8 cellular contexts compared by ENCODE assay signal in the genomic region with DNA sequence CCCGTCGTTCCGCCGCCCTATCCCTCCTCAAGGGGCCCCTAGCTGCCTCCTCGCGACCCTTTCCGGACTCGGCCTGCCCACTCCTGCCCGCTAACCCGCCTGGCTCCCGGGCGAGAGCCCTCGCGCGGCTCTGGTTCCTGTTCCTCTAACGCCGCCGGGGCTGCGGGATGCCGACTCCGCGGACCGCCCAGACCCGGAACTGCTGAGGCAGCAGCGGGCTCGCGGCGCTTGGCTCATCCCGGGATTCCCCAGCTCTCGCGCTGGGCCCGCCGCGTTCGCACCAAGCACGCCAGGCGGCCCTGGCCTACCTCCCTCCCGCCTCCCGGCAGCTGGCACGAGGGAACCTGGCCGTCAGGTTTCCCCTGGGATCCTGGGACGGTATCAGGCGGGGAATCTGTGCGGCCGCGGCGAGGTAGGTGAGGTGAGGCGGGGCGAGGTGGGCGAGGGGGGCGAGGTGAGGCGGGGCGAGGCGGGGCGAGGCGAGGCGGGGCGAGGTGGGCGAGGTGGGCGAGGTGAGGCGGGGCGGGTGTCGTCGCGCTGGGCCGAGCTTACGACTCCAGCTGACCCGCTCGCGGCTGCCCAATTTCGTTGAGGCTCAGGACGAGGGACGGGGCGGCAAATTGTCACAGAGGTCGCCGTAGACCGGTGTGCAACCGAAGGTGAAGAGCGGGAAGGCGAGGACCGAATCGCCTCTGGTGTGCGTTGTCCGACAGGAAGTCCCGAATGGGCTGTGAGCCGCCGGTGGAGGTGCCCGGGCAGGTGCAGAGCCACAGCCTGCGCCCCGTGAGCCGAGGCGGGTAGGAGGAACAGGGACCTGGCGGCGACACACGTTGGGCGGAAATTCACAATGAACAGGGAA. TPM values are rescaled to one million over a fixed set of nuclear protein-coding genes. Genes with fewer than 3 reads are reported as not detected.
DNase-seq lines count a peak whose midpoint lies in the region; ATAC-seq, FAIRE-seq and TF ChIP-seq lines count a peak whose summit lies in the region.

TSS of gene CCDC122 (minus strand) at position 418 of the 859 bp plus-strand sequence. CDS start 10,364 bp downstream, outside the sequence.
TSS of gene LACC1 (plus strand) at position 582 of the 859 bp plus-strand sequence. CDS start 1,082 bp downstream, outside the sequence.

- dilution Hi-C loops in endothelial cell of umbilical vein (cut with MboI; ENCODE audit: extremely low pct_ligation_motif_present, low sequenced_read_pairs) = no loop called here

- no peaks in the 10 kb centered on the region for H3K9me1 ChIP-seq in endothelial cell of umbilical vein (replicated peaks; ENCODE audit: control insufficient read depth, extremely low read depth, insufficient read depth, low read length)

- H3K79me2 ChIP-seq in endothelial cell of umbilical vein (ENCODE audit: control insufficient read depth, insufficient read depth, low read length) = no peaks in the 10 kb centered on the region

- H4K20me1 ChIP-seq in endothelial cell of umbilical vein (replicated peaks; ENCODE audit: control insufficient read depth, extremely low read depth, insufficient read depth, low read length) = peaks cover 2% of the 10 kb centered on the region

- CTCF ChIA-PET in endothelial cell of umbilical vein (lab: Charles Lee) = interaction anchor here (1.0 to 3.1 kb wide), 8 partner anchors 9 to 855 kb away, joined by 3 to 11 read pairs (median 6); no protein-coding TSS in a partner anchor

- H3K36me3 ChIP-seq in endothelial cell of umbilical vein (ENCODE audit: control insufficient read depth in 2 of 2, extremely low read depth in 1 of 2, insufficient read depth in 2 of 2, low read length in 2 of 2) = no peaks in the 10 kb centered on the region

- intact Hi-C loops in endothelial cell of umbilical vein (cut with micrococcal nuclease) = loop anchor here (10.0 kb wide), 1 partner anchor 515 kb away; no protein-coding TSS in a partner anchor

- DNase-seq in AG08395 (ENCODE audit: low spot score) (peak; percentile 87), NCI-H774 (lab: John Stamatoyannopoulos, UW) (peak; percentile 39), endothelial cell of umbilical vein (ENCODE audit: low read depth, low spot score) (peak; percentile 79), midbrain (lab: John Stamatoyannopoulos, UW) (peak; percentile 71)
- peak; percentile 88 for DNase-seq in activated CD8-positive, alpha-beta memory T cell treated with anti-CD3 and anti-CD28 coated beads, Interleukin-2, amount 50 U/mL, for 48 hours
- peak; percentile 69 for DNase-seq in stimulated activated CD8-positive, alpha-beta memory T cell treated with anti-CD3 and anti-CD28 coated beads, Interleukin-2, amount 100 ng/mL, for 48 hours (ENCODE audit: low read depth in 2 of 2)

- H3K4me2 ChIP-seq in endothelial cell of umbilical vein (ENCODE audit: insufficient read depth, low read length) = peak within 1 kb of the TSS; percentile 91

- peak within 1 kb of the TSS; percentile 71 to 92 (median 76) for H3K4me3 ChIP-seq in endothelial cell of umbilical vein (replicated peaks in 1 of 3; ENCODE audit: insufficient read depth in 1 of 3, low read depth in 1 of 3, low read length in 3 of 3)

- no peaks in the 10 kb centered on the region for H3K27me3 ChIP-seq in endothelial cell of umbilical vein (ENCODE audit: control insufficient read depth in 2 of 2, insufficient read depth in 2 of 2, low read length in 2 of 2)

- peak within 1 kb of the TSS; percentile 98 for H3K9ac ChIP-seq in endothelial cell of umbilical vein (replicated peaks; ENCODE audit: extremely low read depth, insufficient read depth, low read length)

- H3K4me1 ChIP-seq in endothelial cell of umbilical vein (ENCODE audit: control insufficient read depth, extremely low read depth, insufficient read depth, low read length) = peaks cover 11% of the 10 kb centered on the region

- POLR2A ChIA-PET in endothelial cell of umbilical vein (lab: Charles Lee) = interaction anchor here (1.2 kb wide), 2 partner anchors 557 to 887 kb away, joined by 3 read pairs; partner anchors contain the start of gene EPSTI1

- no TSS peak for BruUV-seq in endothelial cell of umbilical vein (replicated peaks; lab: Mats Ljungman, UMichigan)

- H2AFZ ChIP-seq in endothelial cell of umbilical vein (ENCODE audit: low read depth, low read length) = peak within 1 kb of the TSS; percentile 100

- ATAC-seq in GM18517 (IDR thresholded peaks at IDR 0.05; ENCODE audit: unreplicated experiment) = peak; percentile 54
- peak; percentile 73 for ATAC-seq in HG02981 (IDR thresholded peaks at IDR 0.05; ENCODE audit: unreplicated experiment)

- peak within 1 kb of the TSS; percentile 90 for H3K27ac ChIP-seq in endothelial cell of umbilical vein (ENCODE audit: insufficient read depth, low read depth, low read length)

- TF ChIP-seq CTCF in endothelial cell of umbilical vein (IDR thresholded peaks at IDR 0.05; ENCODE audit: extremely low read depth in 1 of 2, insufficient read depth in 1 of 2, low read depth in 1 of 2, low read length in 2 of 2) = no peak

- H3K9me3 ChIP-seq in endothelial cell of umbilical vein (replicated peaks; ENCODE audit: control insufficient read depth, insufficient read depth, low read length) = no peaks in the 10 kb centered on the region

- FAIRE-seq in endothelial cell of umbilical vein (lab: Jason Lieb, UNC) = no peak

- peak; percentile 74 for TF ChIP-seq POLR2A in endothelial cell of umbilical vein (IDR thresholded peaks at IDR 0.05; ENCODE audit: low read depth, low read length)

TF ChIP-seq in endothelial cell of umbilical vein, 7 proteins besides CTCF, POLR2A, EP300 and RAD21:
- TF ChIP-seq MAX (IDR thresholded peaks at IDR 0.05; ENCODE audit: insufficient read depth, insufficient read length) = peak; percentile 95
- peak; percentile 81 for TF ChIP-seq POLR2AphosphoS5 (IDR thresholded peaks at IDR 0.05; ENCODE audit: insufficient read depth, low read depth, low read length)
- TF ChIP-seq GATA2 (IDR thresholded peaks at IDR 0.05; ENCODE audit: insufficient read depth, insufficient read length, low read depth, low read length) = no peak
- no peak for TF ChIP-seq EZH2 (IDR thresholded peaks at IDR 0.05; ENCODE audit: borderline replicate concordance, low read depth, low read length, severe bottlenecking)

RNA-seq across cellular contexts. Expression of gene CCDC122, which starts in this region (rescaled TPM):
- 5.1 and 7.5 TPM in 2 replicates for total RNA-seq in endothelial cell of umbilical vein
- polyA plus RNA-seq in endothelial cell of umbilical vein = 0.41 and 0.57 TPM in 2 replicates
- 0.43 and 0.58 TPM in 2 replicates for polyA plus RNA-seq in endothelial cell of umbilical vein (2011; cell fraction: cytosol; rRNA removed)
- polyA plus RNA-seq in endothelial cell of umbilical vein (2011; cell fraction: nucleus; rRNA removed) = 2.1 and 2.3 TPM in 2 replicates
- 4.9 and 6.7 TPM in 2 replicates for polyA plus RNA-seq in endothelial cell of umbilical vein (2012)
- 0.63 and 3.0 TPM in 2 replicates for polyA minus RNA-seq in endothelial cell of umbilical vein
- not detected for polyA minus RNA-seq in endothelial cell of umbilical vein (2011; cell fraction: cytosol; rRNA and poly(A)+ RNA removed)
- polyA minus RNA-seq in endothelial cell of umbilical vein (2011; cell fraction: nucleus; rRNA and poly(A)+ RNA removed) = 2.2 and 4.6 TPM in 2 replicates

RNA-seq across cellular contexts. Expression of gene LACC1, which starts in this region (rescaled TPM):
- 3.8 and 4.0 TPM in 2 replicates for total RNA-seq in endothelial cell of umbilical vein
- polyA plus RNA-seq in endothelial cell of umbilical vein = 1.2 and 1.3 TPM in 2 replicates
- polyA plus RNA-seq in endothelial cell of umbilical vein (2011; cell fraction: cytosol; rRNA removed) = 1.9 TPM in 2 replicates
- polyA plus RNA-seq in endothelial cell of umbilical vein (2011; cell fraction: nucleus; rRNA removed) = 3.5 and 4.8 TPM in 2 replicates
- 5.1 and 5.3 TPM in 2 replicates for polyA plus RNA-seq in endothelial cell of umbilical vein (2012)
- 0.68 and 1.3 TPM in 2 replicates for polyA minus RNA-seq in endothelial cell of umbilical vein
- polyA minus RNA-seq in endothelial cell of umbilical vein (2011; cell fraction: cytosol; rRNA and poly(A)+ RNA removed) = 0.72 TPM
- polyA minus RNA-seq in endothelial cell of umbilical vein (2011; cell fraction: nucleus; rRNA and poly(A)+ RNA removed) = 1.8 and 3.1 TPM in 2 replicates

Comparison
In these comparisons a context has a peak if more than half of its experiments do, and no peak if none do; other contexts are left out.
1. Peak in every context shown above with its lines: DNase-seq, ATAC-seq, H3K4me3 ChIP-seq and H3K27ac ChIP-seq.